In genomic region chr6:140636698-140637402, GRCh38 we compare ENCODE assay signal across 8 cellular contexts.
DNase-seq lines count a peak whose midpoint lies in the region; ATAC-seq lines count a peak whose summit lies in the region.

No MANE protein-coding gene starts in this region.

- H3K27ac Mint-ChIP-seq in immature natural killer cell, result no peak overlapping the region

- H3K27me3 Mint-ChIP-seq in immature natural killer cell (ENCODE audit: low read depth in 3 of 3), result peaks cover 0 to 3% (median 2%) of the 10 kb centered on the region in 3 donors

- DNase-seq in RPMI7951 (ENCODE audit: low read depth), result peak; percentile 63
- peak; percentile 4 for DNase-seq in midbrain (lab: John Stamatoyannopoulos, UW)
- DNase-seq in immature natural killer cell, result no peak
- DNase-seq in effector CD4-positive, alpha-beta T cell, result no peak
- DNase-seq in left lobe of liver (ENCODE audit: low spot score), result no peak
- DNase-seq in stimulated activated CD4-positive, alpha-beta T cell treated with anti-CD3 and anti-CD28 coated beads, Interleukin-1b, Interleukin-23, amount 100 ng/mL, for 48 hours, result no peak

- peaks cover 0 to 7% (median 2%) of the 10 kb centered on the region in 6 donors for H3K9me3 Mint-ChIP-seq in immature natural killer cell

- ATAC-seq in GM18870 (IDR thresholded peaks at IDR 0.05; ENCODE audit: unreplicated experiment), result peak; percentile 21
- ATAC-seq in HG03025 (IDR thresholded peaks at IDR 0.05; ENCODE audit: low FRiP score, unreplicated experiment), result peak; percentile 31
- ATAC-seq in left lobe of liver, result no peak

- H3K4me1 Mint-ChIP-seq in immature natural killer cell, result no peaks in the 10 kb centered on the region

- no peak overlapping the region for H3K4me3 Mint-ChIP-seq in immature natural killer cell

- no peaks in the 10 kb centered on the region for H3K36me3 Mint-ChIP-seq in immature natural killer cell

Comparison
In these comparisons a context has a peak if more than half of its experiments do, and no peak if none do; other contexts are left out.
1. DNase-seq: peak in RPMI7951 (single experiment) and midbrain (single experiment); none in immature natural killer cell (0 of 3), effector CD4-positive, alpha-beta T cell (single experiment), left lobe of liver (single experiment) and stimulated activated CD4-positive, alpha-beta T cell treated with anti-CD3 and anti-CD28 coated beads, Interleukin-1b, Interleukin-23, amount 100 ng/mL, for 48 hours (single experiment).